35 cellular contexts compared by ENCODE assay signal in genomic region chr1:66309006-66309741, GRCh38.
"Had no signal": no experiment of that assay in that cellular context is flagged by ENCODE, and none has a peak within 500 bp of the region (broad histone marks: within the 10 kb centered on the region; RNA-seq: fewer than 3 reads in every experiment).

No MANE protein-coding gene starts in this region.

- H3K27ac Mint-ChIP-seq: activated B cell treated with CpG ODN at 0.5 μM for 24 hours; activated CD4-positive, alpha-beta memory T cell treated with anti-CD3 and anti-CD28 coated beads for 36 hours; activated CD4-positive, alpha-beta T cell treated with anti-CD3 and anti-CD28 coated beads, Interleukin-2, amount 10 ng/mL, durations not matched to agents 24 days and 14 days; activated CD8-positive, alpha-beta T cell treated with anti-CD3 and anti-CD28 coated beads for 36 hours; activated naive CD4-positive, alpha-beta T cell treated with anti-CD3 and anti-CD28 coated beads for 36 hours; activated naive CD4-positive, alpha-beta T cell treated with anti-CD3 and anti-CD28 coated beads, Interleukin-2, amount 50 U/mL, for 72 hours; activated naive CD8-positive, alpha-beta T cell treated with anti-CD3 and anti-CD28 coated beads for 36 hours; activated T-cell treated with anti-CD3 and anti-CD28 coated beads, Interleukin-2, amount 50 U/mL, for 72 hours; activated T-helper 1 cell treated with anti-CD3 and anti-CD28 coated beads, Interleukin-12 subunit alpha, Interleukin-12 subunit beta, Interleukin-2, Interleukin-4 antibody, amounts not matched to agents 30 ng/mL and 10 ng/mL and 1 ng/mL, durations not matched to agents 14 hours and 24 hours and 36 hours; activated T-helper 17 cell treated with anti-CD3 and anti-CD28 coated beads, Interleukin-2, amount 50 U/mL, for 72 hours; T-helper 1 cell treated with Interleukin-12 subunit alpha and Interleukin-12 subunit beta and Interleukin-4 antibody, amounts not matched to agents 30 μg/mL and 1 μg/mL, for 36 hours; T-helper 2 cell treated with Interferon-gamma antibody and Interleukin-4, amounts not matched to agents 5 μg/mL and 100 μg/mL, for 36 hours had no signal

- H3K27ac ChIP-seq: adrenal gland, body of pancreas, brain microvascular endothelial cell, breast epithelium, VCaP had no signal

- H3K4me1 ChIP-seq: adrenal gland, body of pancreas, breast epithelium had no signal

- H3K27me3 ChIP-seq: adrenal gland, body of pancreas, brain microvascular endothelial cell, breast epithelium had no signal

- H3K4me1 Mint-ChIP-seq: activated B cell treated with CpG ODN at 0.5 μM for 24 hours; activated naive CD8-positive, alpha-beta T cell treated with anti-CD3 and anti-CD28 coated beads for 36 hours; activated T-helper 17 cell treated with anti-CD3 and anti-CD28 coated beads, Interleukin-2, amount 50 U/mL, for 72 hours had no signal

- DNase-seq: activated B cell treated with CpG ODN at 0.5 μM for 24 hours; activated CD4-positive, alpha-beta memory T cell treated with anti-CD3 and anti-CD28 coated beads for 36 hours; activated CD4-positive, alpha-beta T cell treated with anti-CD3 and anti-CD28 coated beads for 4 hours; activated CD4-positive, alpha-beta T cell treated with anti-CD3 and anti-CD28 coated beads, Interleukin-2, amount 10 ng/mL, durations not matched to agents 24 days and 14 days; activated CD4-positive, alpha-beta T cell treated with anti-CD3 and anti-CD28 coated beads, Interleukin-2, amount 50 U/mL, for 1 hour; activated CD4-positive, alpha-beta T cell treated with anti-CD3 and anti-CD28 coated beads, Interleukin-2, amount 50 U/mL, for 4 hours; activated CD4-positive, CD25-positive, alpha-beta regulatory T cell treated with anti-CD3 and anti-CD28 coated beads, Interleukin-2, amount 50 U/mL, for 72 hours; activated CD8-positive, alpha-beta memory T cell treated with anti-CD3 and anti-CD28 coated beads, Interleukin-2, amount 50 U/mL, for 4 hours; activated CD8-positive, alpha-beta T cell treated with anti-CD3 and anti-CD28 coated beads for 36 hours; activated effector memory CD4-positive, alpha-beta T cell treated with anti-CD3 and anti-CD28 coated beads, Interleukin-2, amount 50 U/mL, for 16 hours; activated gamma-delta T cell treated with Interleukin-2 at 50 U/mL for 16 hours; activated naive CD4-positive, alpha-beta T cell; activated naive CD4-positive, alpha-beta T cell treated with anti-CD3 and anti-CD28 coated beads for 36 hours; activated naive CD4-positive, alpha-beta T cell treated with anti-CD3 and anti-CD28 coated beads, Interleukin-2, amount 50 U/mL, for 16 hours; activated naive CD8-positive, alpha-beta T cell treated with anti-CD3 and anti-CD28 coated beads for 36 hours; activated T-cell treated with anti-CD3 and anti-CD28 coated beads for 4 hours; activated T-cell treated with anti-CD3 and anti-CD28 coated beads, Interleukin-2, amount 50 U/mL, for 1 hour; activated T-cell treated with anti-CD3 and anti-CD28 coated beads, Interleukin-2, amount 50 U/mL, for 4 hours; activated T-cell treated with anti-CD3 and anti-CD28 coated beads, Interleukin-2, amount 50 U/mL, for 72 hours; adrenal gland; amniotic stem cell; aorta; body of pancreas; brain microvascular endothelial cell; central memory CD4-positive, alpha-beta T cell; T-helper 1 cell; T-helper 2 cell; T-helper 9 cell had no signal

- H3K9me3 ChIP-seq: adrenal gland, body of pancreas, breast epithelium had no signal

- H3K4me3 Mint-ChIP-seq: activated B cell treated with CpG ODN at 0.5 μM for 24 hours; activated CD4-positive, alpha-beta memory T cell treated with anti-CD3 and anti-CD28 coated beads for 36 hours; activated CD4-positive, alpha-beta T cell treated with anti-CD3 and anti-CD28 coated beads, Interleukin-2, amount 10 ng/mL, durations not matched to agents 24 days and 14 days; activated CD8-positive, alpha-beta T cell treated with anti-CD3 and anti-CD28 coated beads for 36 hours; activated naive CD4-positive, alpha-beta T cell treated with anti-CD3 and anti-CD28 coated beads for 36 hours; activated naive CD8-positive, alpha-beta T cell treated with anti-CD3 and anti-CD28 coated beads for 36 hours; activated T-cell treated with anti-CD3 and anti-CD28 coated beads, Interleukin-2, amount 50 U/mL, for 4 hours; activated T-cell treated with anti-CD3 and anti-CD28 coated beads, Interleukin-2, amount 50 U/mL, for 72 hours; activated T-helper 1 cell treated with anti-CD3 and anti-CD28 coated beads, Interleukin-12 subunit alpha, Interleukin-12 subunit beta, Interleukin-2, Interleukin-4 antibody, amounts not matched to agents 30 ng/mL and 10 ng/mL and 1 ng/mL, durations not matched to agents 14 hours and 24 hours and 36 hours; activated T-helper 17 cell treated with anti-CD3 and anti-CD28 coated beads, Interleukin-2, amount 50 U/mL, for 72 hours; T-helper 1 cell treated with Interleukin-12 subunit alpha and Interleukin-12 subunit beta and Interleukin-4 antibody, amounts not matched to agents 30 μg/mL and 1 μg/mL, for 36 hours; T-helper 2 cell treated with Interferon-gamma antibody and Interleukin-4, amounts not matched to agents 5 μg/mL and 100 μg/mL, for 36 hours had no signal

- H3K9me3 Mint-ChIP-seq: activated B cell treated with CpG ODN at 0.5 μM for 24 hours; activated CD4-positive, alpha-beta memory T cell treated with anti-CD3 and anti-CD28 coated beads for 36 hours; activated CD4-positive, alpha-beta T cell treated with anti-CD3 and anti-CD28 coated beads, Interleukin-2, amount 10 ng/mL, durations not matched to agents 24 days and 14 days; activated CD8-positive, alpha-beta T cell treated with anti-CD3 and anti-CD28 coated beads for 36 hours; activated naive CD4-positive, alpha-beta T cell treated with anti-CD3 and anti-CD28 coated beads for 36 hours; activated naive CD4-positive, alpha-beta T cell treated with anti-CD3 and anti-CD28 coated beads, Interleukin-2, amount 50 U/mL, for 72 hours; activated naive CD8-positive, alpha-beta T cell treated with anti-CD3 and anti-CD28 coated beads for 36 hours; activated T-cell treated with anti-CD3 and anti-CD28 coated beads, Interleukin-2, amount 50 U/mL, for 4 hours; activated T-cell treated with anti-CD3 and anti-CD28 coated beads, Interleukin-2, amount 50 U/mL, for 72 hours; activated T-helper 1 cell treated with anti-CD3 and anti-CD28 coated beads, Interleukin-12 subunit alpha, Interleukin-12 subunit beta, Interleukin-2, Interleukin-4 antibody, amounts not matched to agents 30 ng/mL and 10 ng/mL and 1 ng/mL, durations not matched to agents 14 hours and 24 hours and 36 hours; activated T-helper 17 cell treated with anti-CD3 and anti-CD28 coated beads, Interleukin-2, amount 50 U/mL, for 72 hours; T-helper 1 cell treated with Interleukin-12 subunit alpha and Interleukin-12 subunit beta and Interleukin-4 antibody, amounts not matched to agents 30 μg/mL and 1 μg/mL, for 36 hours; T-helper 2 cell treated with Interferon-gamma antibody and Interleukin-4, amounts not matched to agents 5 μg/mL and 100 μg/mL, for 36 hours had no signal

- H3K4me3 ChIP-seq: adrenal gland, body of pancreas, breast epithelium had no signal

- ATAC-seq: activated CD8-positive, alpha-beta T cell treated with anti-CD3 and anti-CD28 coated beads for 36 hours; activated naive CD4-positive, alpha-beta T cell treated with anti-CD3 and anti-CD28 coated beads, Interleukin-2, amount 50 U/mL, for 72 hours; activated T-cell treated with anti-CD3 and anti-CD28 coated beads, Interleukin-2, amount 50 U/mL, for 4 hours; activated T-cell treated with anti-CD3 and anti-CD28 coated beads, Interleukin-2, amount 50 U/mL, for 72 hours; activated T-helper 17 cell treated with anti-CD3 and anti-CD28 coated beads, Interleukin-2, amount 50 U/mL, for 72 hours; body of pancreas had no signal

- H3K36me3 Mint-ChIP-seq: activated CD4-positive, alpha-beta memory T cell treated with anti-CD3 and anti-CD28 coated beads for 36 hours; activated naive CD4-positive, alpha-beta T cell treated with anti-CD3 and anti-CD28 coated beads, Interleukin-2, amount 50 U/mL, for 72 hours; activated naive CD8-positive, alpha-beta T cell treated with anti-CD3 and anti-CD28 coated beads for 36 hours had no signal

- H3K27me3 Mint-ChIP-seq: activated B cell treated with CpG ODN at 0.5 μM for 24 hours; activated CD4-positive, alpha-beta memory T cell treated with anti-CD3 and anti-CD28 coated beads for 36 hours; activated CD4-positive, alpha-beta T cell treated with anti-CD3 and anti-CD28 coated beads, Interleukin-2, amount 10 ng/mL, durations not matched to agents 24 days and 14 days; activated CD8-positive, alpha-beta T cell treated with anti-CD3 and anti-CD28 coated beads for 36 hours; activated naive CD8-positive, alpha-beta T cell treated with anti-CD3 and anti-CD28 coated beads for 36 hours; activated T-helper 17 cell treated with anti-CD3 and anti-CD28 coated beads, Interleukin-2, amount 50 U/mL, for 72 hours had no signal

- H3K36me3 ChIP-seq: adrenal gland, brain microvascular endothelial cell, breast epithelium had no signal
